Comparison of ENCODE assay signal across 27 cellular contexts in the genomic region with DNA sequence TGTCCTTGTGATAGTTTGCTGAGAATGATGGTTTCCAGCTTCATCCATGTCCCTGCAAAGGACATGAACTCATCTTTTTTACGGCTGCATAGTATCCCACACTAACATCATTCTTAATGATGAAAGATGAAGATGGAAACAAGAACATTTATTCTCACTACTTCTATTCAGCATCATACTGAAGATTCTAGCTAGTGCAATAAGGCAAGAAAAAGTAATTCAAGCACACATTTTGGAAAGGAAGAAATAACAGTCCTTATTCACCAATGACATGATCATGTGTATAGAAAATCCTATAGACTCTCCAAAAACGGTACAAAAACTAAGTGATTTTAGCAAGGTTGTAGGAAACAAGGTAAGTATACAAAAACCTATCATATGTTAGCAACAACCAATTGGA.
"Had no signal": no experiment of that assay in that cellular context is flagged by ENCODE, and none has a peak within 500 bp of the region (broad histone marks: within the 10 kb centered on the region; RNA-seq: fewer than 3 reads in every experiment).

No MANE protein-coding gene starts in this region.

- FAIRE-seq: urothelium cell line had no signal

- H3K36me3 ChIP-seq: ovary had no signal

- DNase-seq: natural killer cell; occipital lobe; ovary; posterior cingulate gyrus; psoas muscle; right cardiac atrium; spleen; stimulated activated CD4-positive, alpha-beta T cell treated with anti-CD3 and anti-CD28 coated beads, Interleukin-12 subunit alpha, Interleukin-12 subunit beta, amount 100 ng/mL, for 4 hours; stimulated activated CD4-positive, alpha-beta T cell treated with anti-CD3 and anti-CD28 coated beads, Interleukin-1b, Interleukin-23, amount 100 ng/mL, for 48 hours; stimulated activated CD4-positive, alpha-beta T cell treated with anti-CD3 and anti-CD28 coated beads, Interleukin-4, amount 100 ng/mL, for 1 hour; stimulated activated CD4-positive, alpha-beta T cell treated with anti-CD3 and anti-CD28 coated beads, Interleukin-4, amount 100 ng/mL, for 4 hours; stimulated activated CD8-positive, alpha-beta memory T cell treated with anti-CD3 and anti-CD28 coated beads, Interleukin-4, amount 100 ng/mL, for 48 hours; stimulated activated naive CD4-positive, alpha-beta T cell; stomach; thyroid gland; trophoblast cell; upper lobe of left lung had no signal

- H3K27me3 ChIP-seq: neural progenitor cell, ovary, spleen, stomach, thyroid gland, tibial nerve, upper lobe of left lung, vagina had no signal

- H3K4me2 ChIP-seq: neural progenitor cell, smooth muscle cell had no signal

- H3K4me1 ChIP-seq: parathyroid adenoma, psoas muscle, spleen, thyroid gland, tibial nerve, upper lobe of left lung, vagina had no signal

- H3K27ac ChIP-seq: neural progenitor cell, ovary, parathyroid adenoma, psoas muscle, skin epidermis, spleen, stomach, thoracic aorta, thyroid gland, tibial nerve, upper lobe of left lung, vagina had no signal

- H3K9me3 ChIP-seq: ovary, thyroid gland had no signal

- H3K4me3 ChIP-seq: neural progenitor cell, ovary, psoas muscle, skin epidermis, smooth muscle cell, spleen, stomach, thoracic aorta, thyroid gland, tibial nerve, upper lobe of left lung, vagina had no signal

- ATAC-seq: natural killer cell; psoas muscle; right cardiac atrium; sciatic nerve; stimulated activated memory B cell treated with anti-CD40 and anti-IgM and Interleukin-4, amounts not matched to agents 10 μg/mL and 1 μg/mL and 100 μg/mL, for 72 hours had no signal
